In the genomic region with DNA sequence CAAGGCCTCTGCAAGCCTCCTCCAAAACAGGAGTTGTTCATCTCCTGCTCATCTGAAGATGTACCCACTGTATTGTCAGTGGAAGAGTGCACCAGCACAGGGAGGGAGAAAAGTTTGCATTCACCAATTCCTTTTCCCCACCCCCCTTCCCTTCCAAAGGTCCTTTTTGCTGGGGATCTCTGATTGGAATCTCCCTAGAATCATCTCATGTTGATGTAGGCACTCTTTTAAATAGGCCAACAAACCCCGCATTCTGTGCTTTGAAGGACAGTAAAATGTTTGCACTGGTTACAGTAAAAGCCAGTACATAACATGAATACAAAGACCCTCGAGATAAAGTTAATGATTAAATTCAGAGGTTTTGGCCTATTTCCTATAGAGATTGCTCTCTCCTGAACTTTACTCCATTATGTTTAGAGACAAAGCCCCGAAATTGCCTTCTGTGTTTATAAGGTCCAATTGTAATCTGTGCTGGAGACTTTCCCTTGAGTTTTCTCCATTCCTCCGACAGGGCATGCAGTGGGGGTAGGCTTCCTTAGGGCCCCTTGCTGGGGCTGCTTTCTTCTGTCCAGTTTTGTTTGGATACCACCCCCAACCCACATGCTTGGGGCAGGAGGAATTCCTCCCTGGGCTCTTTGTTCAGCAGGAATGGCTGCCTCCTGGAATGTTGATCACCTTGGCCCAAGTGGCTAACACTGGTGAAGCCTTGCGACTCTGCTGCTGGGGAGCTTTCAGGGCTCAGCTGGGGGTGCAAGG, we compare ENCODE assay signal across 1 cellular context.
A peak's percentile ranks its signal among the peaks of the same experiment; 100 is the strongest.
TF ChIP-seq lines count a peak whose summit lies in the region.

No MANE protein-coding gene starts in this region.

TF ChIP-seq in HepG2, 621 proteins besides CTCF, POLR2A, EP300 and RAD21 (continued from another document):
- TF ChIP-seq, protein P1, sequence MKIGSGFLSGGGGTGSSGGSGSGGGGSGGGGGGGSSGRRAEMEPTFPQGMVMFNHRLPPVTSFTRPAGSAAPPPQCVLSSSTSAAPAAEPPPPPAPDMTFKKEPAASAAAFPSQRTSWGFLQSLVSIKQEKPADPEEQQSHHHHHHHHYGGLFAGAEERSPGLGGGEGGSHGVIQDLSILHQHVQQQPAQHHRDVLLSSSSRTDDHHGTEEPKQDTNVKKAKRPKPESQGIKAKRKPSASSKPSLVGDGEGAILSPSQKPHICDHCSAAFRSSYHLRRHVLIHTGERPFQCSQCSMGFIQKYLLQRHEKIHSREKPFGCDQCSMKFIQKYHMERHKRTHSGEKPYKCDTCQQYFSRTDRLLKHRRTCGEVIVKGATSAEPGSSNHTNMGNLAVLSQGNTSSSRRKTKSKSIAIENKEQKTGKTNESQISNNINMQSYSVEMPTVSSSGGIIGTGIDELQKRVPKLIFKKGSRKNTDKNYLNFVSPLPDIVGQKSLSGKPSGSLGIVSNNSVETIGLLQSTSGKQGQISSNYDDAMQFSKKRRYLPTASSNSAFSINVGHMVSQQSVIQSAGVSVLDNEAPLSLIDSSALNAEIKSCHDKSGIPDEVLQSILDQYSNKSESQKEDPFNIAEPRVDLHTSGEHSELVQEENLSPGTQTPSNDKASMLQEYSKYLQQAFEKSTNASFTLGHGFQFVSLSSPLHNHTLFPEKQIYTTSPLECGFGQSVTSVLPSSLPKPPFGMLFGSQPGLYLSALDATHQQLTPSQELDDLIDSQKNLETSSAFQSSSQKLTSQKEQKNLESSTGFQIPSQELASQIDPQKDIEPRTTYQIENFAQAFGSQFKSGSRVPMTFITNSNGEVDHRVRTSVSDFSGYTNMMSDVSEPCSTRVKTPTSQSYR (CRISPR knock-in tag; IDR thresholded peaks at IDR 0.05; ENCODE audit: borderline replicate concordance) = peak; percentile 97
- peak; percentile 63; the same call in 1 of the 2 replicates for TF ChIP-seq CBX5 (CRISPR knock-in tag; IDR thresholded peaks at IDR 0.05; ENCODE audit: borderline replicate concordance)
- no peak for TF ChIP-seq SMARCC2 (IDR thresholded peaks at IDR 0.05)
- TF ChIP-seq ZNF709 (CRISPR knock-in tag; IDR thresholded peaks at IDR 0.05) = peak; percentile 62; the same call in 1 of the 2 replicates
- TF ChIP-seq ZNF605 (CRISPR knock-in tag; IDR thresholded peaks at IDR 0.05) = peak; percentile 51
- TF ChIP-seq KDM1A (CRISPR knock-in tag; IDR thresholded peaks at IDR 0.05) = peak; percentile 33; the same call in 1 of the 2 replicates
- peak; percentile 71 for TF ChIP-seq MIXL1 (CRISPR knock-in tag; IDR thresholded peaks at IDR 0.05)
- TF ChIP-seq, protein P2, sequence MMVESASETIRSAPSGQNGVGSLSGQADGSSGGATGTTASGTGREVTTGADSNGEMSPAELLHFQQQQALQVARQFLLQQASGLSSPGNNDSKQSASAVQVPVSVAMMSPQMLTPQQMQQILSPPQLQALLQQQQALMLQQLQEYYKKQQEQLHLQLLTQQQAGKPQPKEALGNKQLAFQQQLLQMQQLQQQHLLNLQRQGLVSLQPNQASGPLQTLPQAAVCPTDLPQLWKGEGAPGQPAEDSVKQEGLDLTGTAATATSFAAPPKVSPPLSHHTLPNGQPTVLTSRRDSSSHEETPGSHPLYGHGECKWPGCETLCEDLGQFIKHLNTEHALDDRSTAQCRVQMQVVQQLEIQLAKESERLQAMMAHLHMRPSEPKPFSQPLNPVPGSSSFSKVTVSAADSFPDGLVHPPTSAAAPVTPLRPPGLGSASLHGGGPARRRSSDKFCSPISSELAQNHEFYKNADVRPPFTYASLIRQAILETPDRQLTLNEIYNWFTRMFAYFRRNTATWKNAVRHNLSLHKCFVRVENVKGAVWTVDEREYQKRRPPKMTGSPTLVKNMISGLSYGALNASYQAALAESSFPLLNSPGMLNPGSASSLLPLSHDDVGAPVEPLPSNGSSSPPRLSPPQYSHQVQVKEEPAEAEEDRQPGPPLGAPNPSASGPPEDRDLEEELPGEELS (CRISPR knock-in tag; IDR thresholded peaks at IDR 0.05) = peak; percentile 82
- TF ChIP-seq CREB1 (IDR thresholded peaks at IDR 0.05) = 0 out of 2 replicates have a peak, but pooled peaks have one; percentile 2
- peak; percentile 38; the same call in 1 of the 2 replicates for TF ChIP-seq CREB1 (CRISPR knock-in tag; IDR thresholded peaks at IDR 0.05)
